11 cellular contexts compared by ENCODE assay signal in genomic region chr3:3801510-3801841, GRCh38. TPM values are rescaled to one million over a fixed set of nuclear protein-coding genes. Genes with fewer than 3 reads are reported as not detected.
DNase-seq lines count a peak whose midpoint lies in the region; ATAC-seq and TF ChIP-seq lines count a peak whose summit lies in the region.
"Had no signal": no experiment of that assay in that cellular context is flagged by ENCODE, and none has a peak within 500 bp of the region (broad histone marks: within the 10 kb centered on the region; RNA-seq: fewer than 3 reads in every experiment).

No MANE protein-coding gene starts in this region.

- H3K27ac ChIP-seq in stomach (no peak overlapping the region), substantia nigra (ENCODE audit: low read depth, low read length, poor library complexity, severe bottlenecking) (no peak overlapping the region)
- H3K27ac ChIP-seq: body of pancreas had no signal

- TF ChIP-seq CTCF in brain (conservative IDR thresholded peaks at IDR 0.05) (no peak), stomach (IDR thresholded peaks at IDR 0.05) (no peak)

- peaks cover 17% of the 10 kb centered on the region for H3K4me1 Mint-ChIP-seq in activated naive CD4-positive, alpha-beta T cell treated with anti-CD3 and anti-CD28 coated beads for 36 hours (ENCODE audit: low read depth)
- H3K4me1 Mint-ChIP-seq in brain = peaks cover 72% of the 10 kb centered on the region

- peaks cover 10 to 39% (median 32%) of the 10 kb centered on the region in 4 donors for H3K4me1 ChIP-seq in stomach

- H3K9me3 ChIP-seq in stomach = no peaks in the 10 kb centered on the region
- H3K9me3 ChIP-seq: body of pancreas had no signal

- peak overlapping the region; percentile 56 to 77 (median 62) for H3K4me3 ChIP-seq in stomach

- no peaks in the 10 kb centered on the region for H3K36me3 Mint-ChIP-seq in activated naive CD4-positive, alpha-beta T cell treated with anti-CD3 and anti-CD28 coated beads for 36 hours (ENCODE audit: low read depth)
- H3K36me3 Mint-ChIP-seq in activated naive CD4-positive, alpha-beta T cell treated with anti-CD3 and anti-CD28 coated beads, Interleukin-2, amount 50 U/mL, for 72 hours = peaks cover 0 to 16% of the 10 kb centered on the region in 2 donors
- peaks cover 24% of the 10 kb centered on the region for H3K36me3 Mint-ChIP-seq in brain

- WGBS in stomach, 5 donors = 69 to 85% (median 74%) methylated on average over 4 of the region's 4 CpGs

- no peaks in the 10 kb centered on the region for H3K36me3 ChIP-seq in stomach

- CTCF ChIA-PET in activated naive CD4-positive, alpha-beta T cell treated with anti-CD3 and anti-CD28 coated beads for 36 hours (lab: Charles Lee) = no interaction called here

- H3K4me3 Mint-ChIP-seq in activated naive CD4-positive, alpha-beta T cell treated with anti-CD3 and anti-CD28 coated beads for 36 hours = peak overlapping the region; percentile 39
- H3K4me3 Mint-ChIP-seq in brain = peak overlapping the region; percentile 93 to 96 (median 94)

- no peak for TF ChIP-seq EP300 in stomach (IDR thresholded peaks at IDR 0.05)

- H3K27me3 ChIP-seq in stomach = peaks cover 0 to 38% (median 0%) of the 10 kb centered on the region in 3 donors
- H3K27me3 ChIP-seq: body of pancreas had no signal

- no peaks in the 10 kb centered on the region for H3K9me3 Mint-ChIP-seq in activated naive CD4-positive, alpha-beta T cell treated with anti-CD3 and anti-CD28 coated beads for 36 hours
- H3K9me3 Mint-ChIP-seq in activated naive CD4-positive, alpha-beta T cell treated with anti-CD3 and anti-CD28 coated beads, Interleukin-2, amount 50 U/mL, for 72 hours = no peaks in the 10 kb centered on the region
- H3K9me3 Mint-ChIP-seq in brain = peaks cover 0 to 8% (median 0%) of the 10 kb centered on the region in 5 experiments

- TF ChIP-seq POLR2A in stomach (IDR thresholded peaks at IDR 0.05) = no peak

- intact Hi-C loops in activated naive CD4-positive, alpha-beta T cell treated with anti-CD3 and anti-CD28 coated beads for 36 hours (cut with micrococcal nuclease) = no loop called here
- intact Hi-C loops in stomach (cut with DNase I; ENCODE audit: low total_unique reads) = no loop called here
- intact Hi-C loops in head of caudate nucleus (cut with DNase I) = no loop called here

- no peak for DNase-seq in activated naive CD4-positive, alpha-beta T cell treated with anti-CD3 and anti-CD28 coated beads for 36 hours
- DNase-seq in activated naive CD4-positive, alpha-beta T cell treated with anti-CD3 and anti-CD28 coated beads, Interleukin-2, amount 50 U/mL, for 72 hours (ENCODE audit: low spot score in 2 of 2) = no peak
- peak; percentile 20 for DNase-seq in medulla oblongata (ENCODE audit: extremely low spot score)
- DNase-seq in stomach = no peak
- DNase-seq in substantia nigra (lab: John Stamatoyannopoulos, UW) = no peak
- DNase-seq in GDM1 (lab: John Stamatoyannopoulos, UW) = no peak
- no peak for DNase-seq in head of caudate nucleus
- DNase-seq: body of pancreas; DMS153; stimulated activated CD4-positive, alpha-beta T cell treated with anti-CD3 and anti-CD28 coated beads, Interleukin-4, amount 100 ng/mL, for 24 hours had no signal

- no peak overlapping the region for H3K27ac Mint-ChIP-seq in activated naive CD4-positive, alpha-beta T cell treated with anti-CD3 and anti-CD28 coated beads for 36 hours
- no peak overlapping the region for H3K27ac Mint-ChIP-seq in activated naive CD4-positive, alpha-beta T cell treated with anti-CD3 and anti-CD28 coated beads, Interleukin-2, amount 50 U/mL, for 72 hours
- peak overlapping the region; percentile 89 to 96 (median 95) for H3K27ac Mint-ChIP-seq in brain

- H3K27me3 Mint-ChIP-seq in activated naive CD4-positive, alpha-beta T cell treated with anti-CD3 and anti-CD28 coated beads for 36 hours (ENCODE audit: low read depth) = peaks cover 28% of the 10 kb centered on the region
- peaks cover 17% of the 10 kb centered on the region for H3K27me3 Mint-ChIP-seq in brain

- no peak for ATAC-seq in activated naive CD4-positive, alpha-beta T cell treated with anti-CD3 and anti-CD28 coated beads, Interleukin-2, amount 50 U/mL, for 72 hours

RNA-seq across cellular contexts. Expression of gene LRRN1, which starts 2.2 kb away (rescaled TPM):
- under 1 TPM; 0.49 to 0.67 TPM for total RNA-seq in activated naive CD4-positive, alpha-beta T cell treated with anti-CD3 and anti-CD28 coated beads for 36 hours
- total RNA-seq in activated naive CD4-positive, alpha-beta T cell treated with anti-CD3 and anti-CD28 coated beads, Interleukin-2, amount 50 U/mL, for 72 hours = under 1 TPM; 0.16 to 0.45 TPM
- polyA plus RNA-seq in brain (ENCODE audit: insufficient read depth, low read depth, low replicate concordance) = 13.6 TPM
- 1 to 10 TPM in 3 of 5 donors, not detected in 2; 2.9 to 9.3 (median 4.9) TPM for total RNA-seq in stomach
- polyA plus RNA-seq in stomach = 1 to 10 TPM in 1 of 3 donors, under 1 TPM in 2; 0.15 to 2.1 (median 0.20) TPM

Comparison
In these comparisons a context has a peak if more than half of its experiments do, and no peak if none do; other contexts are left out.
1. H3K27ac Mint-ChIP-seq: peak in brain (5 of 5); none in activated naive CD4-positive, alpha-beta T cell treated with anti-CD3 and anti-CD28 coated beads for 36 hours (single experiment) and activated naive CD4-positive, alpha-beta T cell treated with anti-CD3 and anti-CD28 coated beads, Interleukin-2, amount 50 U/mL, for 72 hours (0 of 2).